ENCODE assay signal across 8 cellular contexts in genomic region chr11:36306888-36307287, GRCh38. TPM values are rescaled to one million over a fixed set of nuclear protein-coding genes. Genes with fewer than 3 reads are reported as not detected.
DNase-seq lines count a peak whose midpoint lies in the region; ATAC-seq, FAIRE-seq and TF ChIP-seq lines count a peak whose summit lies in the region.

No MANE protein-coding gene starts in this region.

- no peaks in the 10 kb centered on the region for H3K4me1 Mint-ChIP-seq in activated T-helper 17 cell treated with anti-CD3 and anti-CD28 coated beads, Interleukin-2, amount 50 U/mL, for 72 hours

- WGBS in A549 (ENCODE audit: missing lambda C conversion rate) = 33% methylated on average over 3 of the region's 3 CpGs

- no peaks in the 10 kb centered on the region for H3K36me3 Mint-ChIP-seq in activated T-helper 17 cell treated with anti-CD3 and anti-CD28 coated beads, Interleukin-2, amount 50 U/mL, for 72 hours (ENCODE audit: low read depth)

- no peak overlapping the region for H3K4me3 Mint-ChIP-seq in activated T-helper 17 cell treated with anti-CD3 and anti-CD28 coated beads, Interleukin-2, amount 50 U/mL, for 72 hours

- H3K9me3 ChIP-seq in A549 = no peaks in the 10 kb centered on the region

- H3K27me3 Mint-ChIP-seq in activated T-helper 17 cell treated with anti-CD3 and anti-CD28 coated beads, Interleukin-2, amount 50 U/mL, for 72 hours = peaks cover 15% of the 10 kb centered on the region

- TF ChIP-seq EP300 in A549 (IDR thresholded peaks at IDR 0.05) = no peak

- H3K27ac ChIP-seq in A549 = no peak overlapping the region

- CTCF ChIA-PET in A549 (lab: Yijun Ruan, JAX) = interaction anchor here (0.7 to 2.9 kb wide), 9 partner anchors 10 to 171 kb away, joined by 3 to 24 read pairs (median 3); partner anchors contain the start of gene PRR5L

- H3K4me2 ChIP-seq in A549 = no peak overlapping the region

- no peak overlapping the region for H3K4me3 ChIP-seq in A549
- no peak overlapping the region for H3K4me3 ChIP-seq in foreskin fibroblast (ENCODE audit: low read depth in 1 of 2, low read length in 2 of 2)

- DNase-seq in A549 (ENCODE audit: low read depth in 1 of 2, low spot score in 1 of 2) = peak in 1 of 2 experiments; percentile 33
- no peak for DNase-seq in GM18507 (ENCODE audit: extremely low spot score, insufficient read length, low read depth)
- peak; percentile 36 for DNase-seq in SK-MEL-5 (ENCODE audit: low read depth, low spot score)
- DNase-seq in foreskin fibroblast = peak in 1 of 2 donors; percentile 64
- DNase-seq in UCSD-AML1 (lab: John Stamatoyannopoulos, UW; ENCODE audit: unreplicated experiment) = no peak
- DNase-seq in GM20000 (ENCODE audit: low spot score) = no peak

- peak in 1 of 2 experiments; percentile 56; a peak in 3 of 6 replicates for ATAC-seq in A549
- ATAC-seq in HG02870 (IDR thresholded peaks at IDR 0.05; ENCODE audit: unreplicated experiment) = no peak
- ATAC-seq in activated T-helper 17 cell treated with anti-CD3 and anti-CD28 coated beads, Interleukin-2, amount 50 U/mL, for 72 hours (replicated peaks) = no peak

- no peak for TF ChIP-seq POLR2A in A549 (IDR thresholded peaks at IDR 0.05; ENCODE audit: low read length)

- TF ChIP-seq RAD21 in A549 (conservative IDR thresholded peaks at IDR 0.05 in 1 of 2, IDR thresholded peaks at IDR 0.05 in 1 of 2) = peak; percentile 49 to 54

- H3K4me1 ChIP-seq in A549 = peaks cover 26% of the 10 kb centered on the region

- TF ChIP-seq CTCF in A549 (IDR thresholded peaks at IDR 0.05) (peak; percentile 43; the same call in 2 of the 3 replicates), foreskin fibroblast (IDR thresholded peaks at IDR 0.05; ENCODE audit: low read depth, low read length) (peak; percentile 56), GM20000 (IDR thresholded peaks at IDR 0.05; ENCODE audit: extremely low read depth, missing control alignments) (no peak)

- FAIRE-seq in A549 (lab: Jason Lieb, UNC) (no peak), GM18507 (lab: Jason Lieb, UNC) (peak; percentile 64)

- no peaks in the 10 kb centered on the region for H3K9me3 Mint-ChIP-seq in activated T-helper 17 cell treated with anti-CD3 and anti-CD28 coated beads, Interleukin-2, amount 50 U/mL, for 72 hours

- H3K27ac Mint-ChIP-seq in activated T-helper 17 cell treated with anti-CD3 and anti-CD28 coated beads, Interleukin-2, amount 50 U/mL, for 72 hours = no peak overlapping the region

- POLR2A ChIA-PET in A549 (lab: Yijun Ruan, JAX) = no interaction called here

- in situ Hi-C loops in SK-MEL-5 (cut with HindIII; ENCODE audit: low pct_unique_long_range_greater_than_20kb, low sequenced_read_pairs) = no loop called here

TF ChIP-seq in A549, 52 proteins besides CTCF, POLR2A, EP300 and RAD21:
- TF ChIP-seq SMC3 (IDR thresholded peaks at IDR 0.05) = peak; percentile 56
- no peak for TF ChIP-seq ZSCAN20 (CRISPR knock-in tag; IDR thresholded peaks at IDR 0.05)
TF ChIP-seq in A549: peak in this region for 1.

RNA-seq across cellular contexts. Expression of gene PRR5L, which starts 10.8 kb away (rescaled TPM):
- 6.9 and 9.3 TPM in 2 replicates for polyA plus RNA-seq in A549 (2011; rRNA removed)
- 5.0 and 5.4 TPM in 2 replicates for polyA plus RNA-seq in A549 (2012; cell fraction: cytosol; rRNA removed)
- 14.6 and 18.2 TPM in 2 replicates for polyA plus RNA-seq in A549 (2012; cell fraction: nucleus; rRNA removed)
- polyA plus RNA-seq in A549 (2017; fragmentation: RNase III; extraction: RNeasy Plus Mini Kit Qiagen cat#74134 plus additional on column Dnase treatment) = 7.8 to 12.1 TPM (median 8.6 TPM) in 3 replicates
- polyA minus RNA-seq in A549 (2011; rRNA and poly(A)+ RNA removed) = 9.9 and 10.5 TPM in 2 replicates
- 3.2 and 6.5 TPM in 2 replicates for total RNA-seq in SK-MEL-5 (2014; rRNA removed; shearing (Covaris generic))
- polyA plus RNA-seq in SK-MEL-5 (2015; cell fraction: cytosol; rRNA removed) = 1.6 and 2.1 TPM in 2 replicates
- polyA plus RNA-seq in SK-MEL-5 (2015; cell fraction: nucleus; rRNA removed) = 3.0 and 3.6 TPM in 2 replicates
- total RNA-seq in activated T-helper 17 cell treated with anti-CD3 and anti-CD28 coated beads, Interleukin-2, amount 50 U/mL, for 72 hours = 10 to 100 TPM; 10.0 to 10.6 TPM

RNA-seq across cellular contexts. Expression of gene COMMD9, which starts 17.7 kb away (rescaled TPM):
- polyA plus RNA-seq in A549 (2011; rRNA removed) (37.3 and 44.3 TPM in 2 replicates), A549 (2017; fragmentation: RNase III; extraction: RNeasy Plus Mini Kit Qiagen cat#74134 plus additional on column Dnase treatment) (33.5 to 36.3 TPM (median 36.0 TPM) in 3 replicates)
- 54.1 and 66.7 TPM in 2 replicates for polyA plus RNA-seq in A549 (2012; cell fraction: cytosol; rRNA removed)
- 29.8 and 38.9 TPM in 2 replicates for polyA plus RNA-seq in A549 (2012; cell fraction: nucleus; rRNA removed)
- polyA minus RNA-seq in A549 (2011; rRNA and poly(A)+ RNA removed) = 35.9 and 52.2 TPM in 2 replicates
- total RNA-seq in SK-MEL-5 (2014; rRNA removed; shearing (Covaris generic)) = 111 and 124 TPM in 2 replicates
- 86.2 and 88.4 TPM in 2 replicates for polyA plus RNA-seq in SK-MEL-5 (2015; cell fraction: cytosol; rRNA removed)
- polyA plus RNA-seq in SK-MEL-5 (2015; cell fraction: nucleus; rRNA removed) = 64.1 and 85.6 TPM in 2 replicates
- total RNA-seq in activated T-helper 17 cell treated with anti-CD3 and anti-CD28 coated beads, Interleukin-2, amount 50 U/mL, for 72 hours = 10 to 100 TPM; 38.3 to 58.5 TPM
